8 cellular contexts compared by ENCODE assay signal in genomic region chr22:36362819-36363377, GRCh38. TPM values are rescaled to one million over a fixed set of nuclear protein-coding genes. Genes with fewer than 3 reads are reported as not detected.
DNase-seq lines count a peak whose midpoint lies in the region; ATAC-seq and TF ChIP-seq lines count a peak whose summit lies in the region.

No MANE protein-coding gene starts in this region.

- H2AFZ ChIP-seq in GM23338 = no peak overlapping the region

- TF ChIP-seq CTCF in GM23338 (conservative IDR thresholded peaks at IDR 0.05; ENCODE audit: low read depth in 2 of 2) = no peak
- no peak for TF ChIP-seq CTCF in fibroblast of mammary gland (conservative IDR thresholded peaks at IDR 0.05; ENCODE audit: control insufficient read depth, insufficient read depth, low read depth, low read length)

- H3K9me3 Mint-ChIP-seq in GM23338 = no peaks in the 10 kb centered on the region

- no peak for DNase-seq in GM23338 (ENCODE audit: low spot score)
- DNase-seq in activated CD4-positive, alpha-beta T cell treated with anti-CD3 and anti-CD28 coated beads, Interleukin-2, amount 50 U/mL, for 48 hours = peak; percentile 61 to 63
- peak; percentile 66 for DNase-seq in fibroblast of mammary gland (ENCODE audit: low read depth)
- peak; percentile 65 for DNase-seq in stimulated activated CD4-positive, alpha-beta T cell treated with anti-CD3 and anti-CD28 coated beads, Interleukin-4, amount 100 ng/mL, for 24 hours
- no peak for DNase-seq in HK-2 (ENCODE audit: unreplicated experiment)
- DNase-seq in GM19238 (ENCODE audit: insufficient read length, low spot score) = no peak

- no peaks in the 10 kb centered on the region for H3K36me3 ChIP-seq in GM23338 (ENCODE audit: insufficient read depth)

- peak overlapping the region; percentile 83 for H3K27ac ChIP-seq in GM23338 (ENCODE audit: low read depth)

- H3K4me3 ChIP-seq in GM23338 (no peak overlapping the region), fibroblast of mammary gland (ENCODE audit: control insufficient read depth, low read depth, low read length) (no peak overlapping the region)

- no peak overlapping the region for H3K4me3 Mint-ChIP-seq in GM23338

- H3F3A ChIP-seq in GM23338 (replicated peaks; ENCODE audit: low read depth) = peaks cover 11% of the 10 kb centered on the region

- H3K27me3 ChIP-seq in GM23338 (ENCODE audit: insufficient read depth) = no peaks in the 10 kb centered on the region

- no peak for ATAC-seq in GM23338
- ATAC-seq in HG03439 (IDR thresholded peaks at IDR 0.05; ENCODE audit: unreplicated experiment) = no peak
- no peak for ATAC-seq in HG03520 (IDR thresholded peaks at IDR 0.05; ENCODE audit: unreplicated experiment)

- H4K20me1 ChIP-seq in GM23338 (replicated peaks; ENCODE audit: insufficient read depth) = peaks cover 37% of the 10 kb centered on the region

- H3K27me3 Mint-ChIP-seq in GM23338 (ENCODE audit: insufficient read depth, low read depth, poor library complexity) = peaks cover 23% of the 10 kb centered on the region

- peaks cover 90% of the 10 kb centered on the region for H3K4me1 ChIP-seq in GM23338 (ENCODE audit: insufficient read depth)

- peaks cover 10% of the 10 kb centered on the region for H3K36me3 Mint-ChIP-seq in GM23338 (ENCODE audit: low read depth)

- peaks cover 3% of the 10 kb centered on the region for H3K9me2 ChIP-seq in GM23338 (ENCODE audit: insufficient read depth)

- H3K4me2 ChIP-seq in GM23338 = 0 out of 2 replicates have a peak overlapping the region, but pooled peaks have one; percentile 49

- H3K79me2 ChIP-seq in GM23338 (replicated peaks; ENCODE audit: insufficient read depth) = peaks cover 99% of the 10 kb centered on the region

- H3K27ac Mint-ChIP-seq in GM23338 = peak overlapping the region; percentile 17

- H3K4me1 Mint-ChIP-seq in GM23338 = peaks cover 87% of the 10 kb centered on the region

TF ChIP-seq in GM23338, 12 proteins besides CTCF, POLR2A, EP300 and RAD21:
- no peak for TF ChIP-seq ZNF331 (CRISPR knock-in tag; IDR thresholded peaks at IDR 0.05; ENCODE audit: low read depth)
- no peak for TF ChIP-seq EZH2 (IDR thresholded peaks at IDR 0.05; ENCODE audit: low read depth, unreplicated experiment)
- TF ChIP-seq NANOG (IDR thresholded peaks at IDR 0.05; ENCODE audit: borderline replicate concordance) = no peak
- TF ChIP-seq ETS1 (IDR thresholded peaks at IDR 0.05) = no peak
- no peak for TF ChIP-seq EZH2phosphoT487 (IDR thresholded peaks at IDR 0.05; ENCODE audit: unreplicated experiment)
- TF ChIP-seq ZNF462 (CRISPR knock-in tag; IDR thresholded peaks at IDR 0.05) = no peak
- TF ChIP-seq CREB1 (CRISPR knock-in tag; IDR thresholded peaks at IDR 0.05; ENCODE audit: low read depth) = no peak
- TF ChIP-seq REST (IDR thresholded peaks at IDR 0.05; ENCODE audit: unreplicated experiment) = no peak
- TF ChIP-seq POLR2AphosphoS5 (IDR thresholded peaks at IDR 0.05; ENCODE audit: low read depth) = no peak
- no peak for TF ChIP-seq JUNB (IDR thresholded peaks at IDR 0.05; ENCODE audit: unreplicated experiment)
- TF ChIP-seq STAT1 (IDR thresholded peaks at IDR 0.05; ENCODE audit: unreplicated experiment) = no peak
- no peak for TF ChIP-seq ZNF114 (CRISPR knock-in tag; IDR thresholded peaks at IDR 0.05)

RNA-seq across cellular contexts. Expression of gene MYH9, which starts 24.9 kb away (rescaled TPM):
- total RNA-seq in GM23338 (2014; rRNA removed; shearing (Covaris generic)) = 204 and 233 TPM in 2 replicates
- 55.4 and 58.4 TPM in 2 replicates for polyA plus RNA-seq in GM23338 (2016; fragmentation: Nextera tagmentation; extraction: Ambion mirVana)

Comparison
In these comparisons a context has a peak if more than half of its experiments do, and no peak if none do; other contexts are left out.
1. DNase-seq: peak in activated CD4-positive, alpha-beta T cell treated with anti-CD3 and anti-CD28 coated beads, Interleukin-2, amount 50 U/mL, for 48 hours (2 of 2), fibroblast of mammary gland (single experiment) and stimulated activated CD4-positive, alpha-beta T cell treated with anti-CD3 and anti-CD28 coated beads, Interleukin-4, amount 100 ng/mL, for 24 hours (single experiment); none in GM23338 (single experiment), HK-2 (single experiment) and GM19238 (single experiment).